ENCODE assay signal across 8 cellular contexts in genomic region chr4:140359571-140360427, GRCh38. TPM values are rescaled to one million over a fixed set of nuclear protein-coding genes. Genes with fewer than 3 reads are reported as not detected.
DNase-seq lines count a peak whose midpoint lies in the region; ATAC-seq lines count a peak whose summit lies in the region.

No MANE protein-coding gene starts in this region.

- intact Hi-C loops in left colon (cut with DNase I, micrococcal nuclease): loop anchor here in 1 of 2 donors (5.0 kb wide), 2 partner anchors 253 to 493 kb away; no protein-coding TSS in a partner anchor

- ATAC-seq in HG03280 (IDR thresholded peaks at IDR 0.05; ENCODE audit: unreplicated experiment) (peak; percentile 95), left colon (peak; percentile 67)
- ATAC-seq in activated CD4-positive, CD25-positive, alpha-beta regulatory T cell treated with anti-CD3 and anti-CD28 coated beads, Interleukin-2, amount 50 U/mL, for 24 hours: peak; percentile 81 to 82

- DNase-seq in C1 segment of cervical spinal cord (lab: John Stamatoyannopoulos, UW) (peak in 9 of 14 donors; percentile 4 to 55 (median 35)), GM19238 (ENCODE audit: insufficient read length, low spot score) (peak; percentile 32), NCI-H2227 treated with DMSO at 0.1 percent for 48 hours (lab: John Stamatoyannopoulos, UW) (peak; percentile 69), cerebellar cortex (ENCODE audit: low spot score) (peak; percentile 86), left colon (peak; percentile 65 to 88)
- DNase-seq in stimulated activated CD4-positive, alpha-beta T cell treated with anti-CD3 and anti-CD28 coated beads, Interleukin-4, amount 100 ng/mL, for 48 hours (ENCODE audit: low read depth in 2 of 2): peak; percentile 71 to 75

RNA-seq across cellular contexts. Expression of gene SCOC, which starts 13.6 kb away (rescaled TPM):
- total RNA-seq in left colon: 10 to 100 TPM; 49.5 to 55.4 TPM

Comparison
In these comparisons a context has a peak if more than half of its experiments do, and no peak if none do; other contexts are left out.
1. Peak in every context shown above with its lines: DNase-seq and ATAC-seq.
2. DNase-seq: peak in every context shown above with its lines; median percentile 86 in cerebellar cortex; 76 in left colon; 73 in stimulated activated CD4-positive, alpha-beta T cell treated with anti-CD3 and anti-CD28 coated beads, Interleukin-4, amount 100 ng/mL, for 48 hours; 69 in NCI-H2227 treated with DMSO at 0.1 percent for 48 hours; 35 in C1 segment of cervical spinal cord; 32 in GM19238.